ENCODE assay signal across 8 cellular contexts in genomic region chr19:42634409-42635232, GRCh38. TPM values are rescaled to one million over a fixed set of nuclear protein-coding genes. Genes with fewer than 3 reads are reported as not detected.
A peak's percentile ranks its signal among the peaks of the same experiment; 100 is the strongest.
DNase-seq lines count a peak whose midpoint lies in the region; ATAC-seq, FAIRE-seq and TF ChIP-seq lines count a peak whose summit lies in the region.

No MANE protein-coding gene starts in this region.

- no peak overlapping the region for H3K18ac ChIP-seq in neuronal stem cell (ENCODE audit: low read length)

- no peak overlapping the region for H3K14ac ChIP-seq in neuronal stem cell (ENCODE audit: low read length)

- H4K8ac ChIP-seq in neuronal stem cell (ENCODE audit: low read depth, low read length), result no peak overlapping the region

- no peak overlapping the region for H2AK5ac ChIP-seq in neuronal stem cell (ENCODE audit: low read depth, low read length)

- FAIRE-seq in GM19239 (lab: Jason Lieb, UNC), result peak; percentile 72

- H2AFZ ChIP-seq in OCI-LY1 (ENCODE audit: low read length) (no peak overlapping the region), neuronal stem cell (ENCODE audit: low read length) (no peak overlapping the region)

- TF ChIP-seq CTCF in OCI-LY1 (IDR thresholded peaks at IDR 0.05; ENCODE audit: low read length) (peak; percentile 89), astrocyte of the cerebellum (IDR thresholded peaks at IDR 0.05; ENCODE audit: low read depth, low read length, missing control alignments) (peak; percentile 54), mucosa of descending colon (IDR thresholded peaks at IDR 0.05) (peak; percentile 12)

- H3K4me2 ChIP-seq in OCI-LY1 (ENCODE audit: low read length) (no peak overlapping the region), neuronal stem cell (ENCODE audit: insufficient read depth, low read length, poor library complexity, severe bottlenecking) (no peak overlapping the region)

- H3K27me3 ChIP-seq in OCI-LY1 (ENCODE audit: insufficient read depth, low read length), result no peaks in the 10 kb centered on the region
- peaks cover 0 to 16% (median 0%) of the 10 kb centered on the region in 3 experiments for H3K27me3 ChIP-seq in neuronal stem cell (ENCODE audit: control insufficient read depth in 3 of 3, insufficient read depth in 3 of 3, low read depth in 1 of 3, low read length in 3 of 3)

- H2BK120ac ChIP-seq in neuronal stem cell (ENCODE audit: low read depth, low read length), result no peak overlapping the region

- H3K9me2 ChIP-seq in OCI-LY1 (ENCODE audit: low read depth, low read length), result no peaks in the 10 kb centered on the region

- H3K27ac ChIP-seq in OCI-LY1 (ENCODE audit: low read depth, low read length, poor library complexity, severe bottlenecking) (no peak overlapping the region), neuronal stem cell (replicated peaks; ENCODE audit: low read length) (no peak overlapping the region)

- in situ Hi-C loops in astrocyte of the cerebellum (cut with HindIII; ENCODE audit: low sequenced_read_pairs), result no loop called here

- no peak overlapping the region for H2BK15ac ChIP-seq in neuronal stem cell (ENCODE audit: low read length)

- no peak overlapping the region for H4K91ac ChIP-seq in neuronal stem cell (ENCODE audit: low read depth, low read length, poor library complexity)

- intact Hi-C loops in mucosa of descending colon (cut with DNase I, micrococcal nuclease), result no loop called here

- no CpG with 5 or more reads among the region's 5 CpGs for WGBS in neuronal stem cell (ENCODE audit: extremely low coverage in 2 of 2, insufficient read length in 2 of 2, insufficient replicate concordance in 1 of 2), 2 donors

- H3K9ac ChIP-seq in OCI-LY1 (ENCODE audit: low read length) (no peak overlapping the region), neuronal stem cell (ENCODE audit: low read depth, low read length, poor library complexity) (no peak overlapping the region)

- H3K4me1 ChIP-seq in OCI-LY1 (ENCODE audit: insufficient read depth, low read length, severe bottlenecking) (no peaks in the 10 kb centered on the region), mucosa of descending colon (ENCODE audit: low read depth) (no peaks in the 10 kb centered on the region), neuronal stem cell (ENCODE audit: control insufficient read depth in 2 of 2, insufficient read depth in 1 of 2, low read depth in 1 of 2, low read length in 2 of 2) (no peaks in the 10 kb centered on the region)

- H3K4me3 ChIP-seq in OCI-LY1 (ENCODE audit: low read depth, low read length, poor library complexity, severe bottlenecking), result no peak overlapping the region
- no peak overlapping the region for H3K4me3 ChIP-seq in astrocyte of the cerebellum (ENCODE audit: low read depth, low read length)
- H3K4me3 ChIP-seq in mucosa of descending colon, result no peak overlapping the region
- no peak overlapping the region for H3K4me3 ChIP-seq in neuronal stem cell (ENCODE audit: low read length in 2 of 2)

- no peaks in the 10 kb centered on the region for H3K79me1 ChIP-seq in neuronal stem cell (ENCODE audit: low read depth, low read length)

- DNase-seq in CD1c-positive myeloid dendritic cell (ENCODE audit: extremely low spot score) (peak; percentile 42), GM19239 (ENCODE audit: insufficient read length, low spot score) (peak; percentile 37), astrocyte of the cerebellum (ENCODE audit: low read depth) (no peak), mucosa of descending colon (peak in 1 of 3 donors; percentile 41), mesenteric fat pad (ENCODE audit: low spot score) (no peak), neuronal stem cell (ENCODE audit: low spot score) (no peak)

- no peaks in the 10 kb centered on the region for H3K9me3 ChIP-seq in OCI-LY1 (ENCODE audit: low read length)
- H3K9me3 ChIP-seq in mucosa of descending colon, result no peaks in the 10 kb centered on the region
- peaks cover 0 to 41% of the 10 kb centered on the region in 2 donors for H3K9me3 ChIP-seq in neuronal stem cell (replicated peaks in 1 of 2; ENCODE audit: control insufficient read depth in 2 of 2, insufficient read depth in 1 of 2, low read depth in 1 of 2, low read length in 2 of 2)

- no peaks in the 10 kb centered on the region for H4K20me1 ChIP-seq in OCI-LY1 (ENCODE audit: insufficient read depth, low read length)

- H3K23ac ChIP-seq in neuronal stem cell (ENCODE audit: low read depth, low read length, poor library complexity), result no peak overlapping the region

- no peaks in the 10 kb centered on the region for H3F3A ChIP-seq in OCI-LY1 (ENCODE audit: insufficient read depth, low read length)

- no peak overlapping the region for H3K4ac ChIP-seq in neuronal stem cell (ENCODE audit: low read length)

- ATAC-seq in mucosa of descending colon (peak; percentile 44), GM21786 (IDR thresholded peaks at IDR 0.05; ENCODE audit: unreplicated experiment) (no peak)

- no peak overlapping the region for H2BK5ac ChIP-seq in neuronal stem cell (ENCODE audit: low read length)

- H3K79me2 ChIP-seq in OCI-LY1 (ENCODE audit: insufficient read depth, low read length), result no peaks in the 10 kb centered on the region

- H2BK12ac ChIP-seq in neuronal stem cell (ENCODE audit: low read length), result no peak overlapping the region

- no peaks in the 10 kb centered on the region for H3K36me3 ChIP-seq in OCI-LY1 (ENCODE audit: insufficient read depth, low read length)
- H3K36me3 ChIP-seq in mucosa of descending colon (ENCODE audit: low read depth), result no peaks in the 10 kb centered on the region
- no peaks in the 10 kb centered on the region for H3K36me3 ChIP-seq in neuronal stem cell (replicated peaks in 1 of 2; ENCODE audit: control insufficient read depth in 2 of 2, insufficient read depth in 2 of 2, low read length in 2 of 2)

RNA-seq across cellular contexts. Expression of gene CEACAM8, which starts 39.9 kb away (rescaled TPM):
- 1 to 10 TPM in 2 of 3 donors, under 1 TPM in 1; 0.32 to 5.1 (median 1.1) TPM for total RNA-seq in mucosa of descending colon
- total RNA-seq in mesenteric fat pad, result 0.13 TPM
- not detected for polyA plus RNA-seq in neuronal stem cell (2013, experiment 1 of 2)
- not detected for polyA plus RNA-seq in neuronal stem cell (2013, experiment 2 of 2)

Comparison
In these comparisons a context has a peak if more than half of its experiments do, and no peak if none do; other contexts are left out.
1. DNase-seq: peak in CD1c-positive myeloid dendritic cell (single experiment) and GM19239 (single experiment); none in astrocyte of the cerebellum (single experiment), mesenteric fat pad (single experiment) and neuronal stem cell (single experiment).
2. CTCF ChIP-seq: peak in every context shown above with its lines; median percentile 89 in OCI-LY1; 54 in astrocyte of the cerebellum; 12 in mucosa of descending colon.